8 cellular contexts compared by ENCODE assay signal in genomic region chr4:3954540-3955360, GRCh38.
A peak's percentile ranks its signal among the peaks of the same experiment; 100 is the strongest.
DNase-seq lines count a peak whose midpoint lies in the region; ATAC-seq and TF ChIP-seq lines count a peak whose summit lies in the region.
"Not testable (repeated sequence)": the region's sequence is repeated elsewhere in the genome, so short reads cannot be mapped to it uniquely, and the experiment has no call there.

No MANE protein-coding gene starts in this region.

- intact Hi-C loops in posterior cingulate gyrus (cut with DNase I), result loop anchor here (10.0 kb wide), 1 partner anchor 420 kb away; the partner anchor contains the start of gene LRPAP1

- not testable (repeated sequence) for TF ChIP-seq CTCF in suprapubic skin (IDR thresholded peaks at IDR 0.05)

- peak; percentile 1 for ATAC-seq in HG03354 (IDR thresholded peaks at IDR 0.05; ENCODE audit: poor library complexity, severe bottlenecking, unreplicated experiment)

- not testable (repeated sequence) for TF ChIP-seq EP300 in suprapubic skin (IDR thresholded peaks at IDR 0.05)

- peaks cover 12% of the 10 kb centered on the region for H3K4me1 ChIP-seq in suprapubic skin

- 0% methylated on average over 4 of the region's 57 CpGs for WGBS in suprapubic skin

- not testable (repeated sequence) for H3K36me3 ChIP-seq in suprapubic skin

- H3K9me3 ChIP-seq in suprapubic skin, result not testable (repeated sequence)

- peak overlapping the region; percentile 85 for H3K4me3 ChIP-seq in suprapubic skin

- not testable (repeated sequence) for TF ChIP-seq POLR2A in suprapubic skin (IDR thresholded peaks at IDR 0.05)

- peak overlapping the region; percentile 94 for H3K27ac ChIP-seq in suprapubic skin

- peak; percentile 95 for DNase-seq in ELR (ENCODE audit: low read depth)
- peak; percentile 24 for DNase-seq in NCI-H524 treated with DMSO at 0.1 percent for 48 hours (lab: John Stamatoyannopoulos, UW)
- peak; percentile 34 for DNase-seq in activated CD4-positive, alpha-beta T cell treated with anti-CD3 and anti-CD28 coated beads for 1 hour
- peak; percentile 16 for DNase-seq in brain pericyte (ENCODE audit: low read depth, low spot score)
- DNase-seq in hypothalamus (lab: John Stamatoyannopoulos, UW), result peak in 27 of 51 donors; percentile 5 to 74 (median 39)
- peak; percentile 16 to 96 (median 70) for DNase-seq in posterior cingulate gyrus
- DNase-seq in suprapubic skin (ENCODE audit: low spot score in 2 of 2), result peak in 1 of 2 donors; percentile 88

- H3K27me3 ChIP-seq in suprapubic skin, result not testable (repeated sequence)
